ENCODE assay signal across 8 cellular contexts in genomic region chr1:12179111-12179519, GRCh38. TPM values are rescaled to one million over a fixed set of nuclear protein-coding genes. Genes with fewer than 3 reads are reported as not detected.
DNase-seq lines count a peak whose midpoint lies in the region; ATAC-seq, FAIRE-seq and TF ChIP-seq lines count a peak whose summit lies in the region.

No MANE protein-coding gene starts in this region.

- no peaks in the 10 kb centered on the region for H3K9me3 Mint-ChIP-seq in endodermal cell

- no peak for FAIRE-seq in GM12892 (lab: Jason Lieb, UNC)

- TF ChIP-seq POLR2A in vagina (IDR thresholded peaks at IDR 0.05) (no peak), GM12892 (IDR thresholded peaks at IDR 0.05; ENCODE audit: low read depth, low read length) (no peak), erythroblast (IDR thresholded peaks at IDR 0.05; ENCODE audit: low read length) (no peak)

- H3K4me2 ChIP-seq in BLaER1 treated with 17β-estradiol and CSF1 and Interleukin-3, amounts not matched to agents 10 nM and 100 nM, result peak overlapping the region; percentile 88 to 100 (median 96)

- no peak overlapping the region for H3K4me3 Mint-ChIP-seq in endodermal cell

- no peaks in the 10 kb centered on the region for H3K27me3 ChIP-seq in BLaER1 treated with 17β-estradiol and CSF1 and Interleukin-3, amounts not matched to agents 10 nM and 100 nM
- H3K27me3 ChIP-seq in psoas muscle (ENCODE audit: insufficient read depth in 3 of 3, low read length in 2 of 3), result no peaks in the 10 kb centered on the region
- no peaks in the 10 kb centered on the region for H3K27me3 ChIP-seq in vagina
- no peaks in the 10 kb centered on the region for H3K27me3 ChIP-seq in endodermal cell (ENCODE audit: control insufficient read depth, insufficient read depth, low read length, poor library complexity, severe bottlenecking)

- TF ChIP-seq CTCF in astrocyte of the spinal cord (IDR thresholded peaks at IDR 0.05; ENCODE audit: low read depth, low read length) (no peak), psoas muscle (IDR thresholded peaks at IDR 0.05) (no peak), vagina (IDR thresholded peaks at IDR 0.05) (no peak), endodermal cell (conservative IDR thresholded peaks at IDR 0.05) (no peak)

- H3K36me3 ChIP-seq in BLaER1 treated with 17β-estradiol and CSF1 and Interleukin-3, amounts not matched to agents 10 nM and 100 nM, result peaks cover 0 to 91% (median 0%) of the 10 kb centered on the region in 11 experiments; a peak in 8 of 22 replicates
- H3K36me3 ChIP-seq in psoas muscle (ENCODE audit: insufficient read depth in 1 of 2, low read depth in 1 of 2) (no peaks in the 10 kb centered on the region), vagina (no peaks in the 10 kb centered on the region), endodermal cell (ENCODE audit: control insufficient read depth, insufficient read depth, low read length) (no peaks in the 10 kb centered on the region)

- peak; percentile 84 for DNase-seq in T-helper 9 cell
- DNase-seq in astrocyte of the spinal cord (ENCODE audit: low read depth, low spot score), result peak; percentile 75
- no peak for DNase-seq in psoas muscle
- DNase-seq in vagina (ENCODE audit: extremely low spot score in 2 of 2), result no peak
- DNase-seq in endodermal cell, result no peak
- no peak for DNase-seq in GM12892 (ENCODE audit: insufficient read length)
- DNase-seq in erythroblast (lab: John Stamatoyannopoulos, UW), result no peak

- H3K27me3 Mint-ChIP-seq in endodermal cell (ENCODE audit: insufficient read depth), result peaks cover 8% of the 10 kb centered on the region

- H3K27ac Mint-ChIP-seq in endodermal cell, result no peak overlapping the region

- in situ Hi-C loops in astrocyte of the spinal cord (cut with HindIII; ENCODE audit: low sequenced_read_pairs), result no loop called here

- ATAC-seq in psoas muscle, result no peak

- no peaks in the 10 kb centered on the region for H3K36me3 Mint-ChIP-seq in endodermal cell (ENCODE audit: low read depth)

- H3K9me3 ChIP-seq in BLaER1 treated with 17β-estradiol and CSF1 and Interleukin-3, amounts not matched to agents 10 nM and 100 nM (replicated peaks in 1 of 11), result no peaks in the 10 kb centered on the region
- H3K9me3 ChIP-seq in psoas muscle, result no peaks in the 10 kb centered on the region
- H3K9me3 ChIP-seq in vagina, result no peaks in the 10 kb centered on the region
- H3K9me3 ChIP-seq in endodermal cell (ENCODE audit: control insufficient read depth, low read length), result no peaks in the 10 kb centered on the region

- H3K4me1 Mint-ChIP-seq in endodermal cell, result peaks cover 9% of the 10 kb centered on the region

- peaks cover 70 to 98% (median 97%) of the 10 kb centered on the region in 10 experiments for H3K4me1 ChIP-seq in BLaER1 treated with 17β-estradiol and CSF1 and Interleukin-3, amounts not matched to agents 10 nM and 100 nM
- peaks cover 24% of the 10 kb centered on the region for H3K4me1 ChIP-seq in psoas muscle
- H3K4me1 ChIP-seq in vagina, result peaks cover 92% of the 10 kb centered on the region
- H3K4me1 ChIP-seq in endodermal cell (ENCODE audit: control insufficient read depth, insufficient read depth, low read length), result no peaks in the 10 kb centered on the region

- H3K27ac ChIP-seq in BLaER1 treated with 17β-estradiol and CSF1 and Interleukin-3, amounts not matched to agents 10 nM and 100 nM, result peak overlapping the region; percentile 68 to 81 (median 77)
- H3K27ac ChIP-seq in psoas muscle (peak overlapping the region; percentile 58), vagina (peak overlapping the region; percentile 80), endodermal cell (ENCODE audit: low read depth, low read length) (no peak overlapping the region)

- 56 to 68% (median 67%) methylated on average over 17 of the region's 17 CpGs for WGBS in psoas muscle, 3 donors
- WGBS in endodermal cell (ENCODE audit: insufficient coverage in 1 of 2, insufficient read length in 1 of 2), 2 experiments, result 75 to 83% methylated on average over 14 to 17 of the region's 17 CpGs

- peak overlapping the region; percentile 25 to 58 (median 42); a peak in 17 of 20 replicates for H3K4me3 ChIP-seq in BLaER1 treated with 17β-estradiol and CSF1 and Interleukin-3, amounts not matched to agents 10 nM and 100 nM
- H3K4me3 ChIP-seq in astrocyte of the spinal cord (ENCODE audit: low read depth, low read length) (no peak overlapping the region), psoas muscle (no peak overlapping the region), vagina (no peak overlapping the region), endodermal cell (ENCODE audit: low read length) (no peak overlapping the region)

- intact Hi-C loops in psoas muscle (cut with DNase I) (no loop called here), vagina (cut with DNase I) (no loop called here)

- H4K20me1 ChIP-seq in BLaER1 treated with 17β-estradiol and CSF1 and Interleukin-3, amounts not matched to agents 10 nM and 100 nM, result peaks cover 4 to 97% (median 21%) of the 10 kb centered on the region in 11 experiments; a peak in 17 of 22 replicates

- peak overlapping the region; percentile 61 to 76 (median 69) for H3K9ac ChIP-seq in BLaER1 treated with 17β-estradiol and CSF1 and Interleukin-3, amounts not matched to agents 10 nM and 100 nM
- no peak overlapping the region for H3K9ac ChIP-seq in endodermal cell (ENCODE audit: extremely low read depth, low read length, poor library complexity, severe bottlenecking)

RNA-seq across cellular contexts. Expression of gene TNFRSF1B, which starts 12.3 kb away (rescaled TPM):
- total RNA-seq in psoas muscle (10 to 100 TPM in 1 of 4 donors, 1 to 10 TPM in 3; 7.5 to 12.8 (median 8.8) TPM), vagina (41.0 TPM), endodermal cell (under 1 TPM; 0.24 to 0.40 TPM)
- 1 to 10 TPM; 5.1 to 7.6 (median 5.8) TPM for polyA plus RNA-seq in psoas muscle
- polyA plus RNA-seq in endodermal cell (2013, experiment 1 of 2), result 1.7 TPM
- 0.95 TPM for polyA plus RNA-seq in endodermal cell (2013, experiment 2 of 2)
- polyA plus RNA-seq in GM12892 (2012; ENCODE audit: missing spikeins), result 24.1 TPM

RNA-seq across cellular contexts. Expression of gene VPS13D, which starts 50.7 kb away (rescaled TPM):
- total RNA-seq in psoas muscle (10 to 100 TPM; 32.3 to 69.1 (median 51.1) TPM), vagina (88.9 TPM), endodermal cell (10 to 100 TPM; 32.5 to 36.7 TPM)
- 10 to 100 TPM; 19.9 to 45.3 (median 25.3) TPM for polyA plus RNA-seq in psoas muscle
- polyA plus RNA-seq in endodermal cell (2013, experiment 1 of 2), result 9.6 TPM
- 9.8 TPM for polyA plus RNA-seq in endodermal cell (2013, experiment 2 of 2)
- polyA plus RNA-seq in GM12892 (2012; ENCODE audit: missing spikeins), result 6.5 TPM

Comparison
In these comparisons a context has a peak if more than half of its experiments do, and no peak if none do; other contexts are left out.
1. H3K4me3 ChIP-seq: peak in BLaER1 treated with 17β-estradiol and CSF1 and Interleukin-3, amounts not matched to agents 10 nM and 100 nM (10 of 10); none in astrocyte of the spinal cord (single experiment), psoas muscle (single experiment), vagina (0 of 2) and endodermal cell (single experiment).
2. DNase-seq: peak in T-helper 9 cell (single experiment) and astrocyte of the spinal cord (single experiment); none in psoas muscle (0 of 2), vagina (0 of 2), endodermal cell (single experiment), GM12892 (single experiment) and erythroblast (0 of 2).
3. RNA of gene TNFRSF1B, which starts 12.3 kb away (total RNA-seq): 41.0 TPM in vagina (single experiment) and 7.5 to 12.8 TPM in psoas muscle; 0.24 to 0.40 TPM in endodermal cell; every median in the first group is over 4 times any median in the second.